Comparison of ENCODE assay signal across 31 cellular contexts in the genomic region with DNA sequence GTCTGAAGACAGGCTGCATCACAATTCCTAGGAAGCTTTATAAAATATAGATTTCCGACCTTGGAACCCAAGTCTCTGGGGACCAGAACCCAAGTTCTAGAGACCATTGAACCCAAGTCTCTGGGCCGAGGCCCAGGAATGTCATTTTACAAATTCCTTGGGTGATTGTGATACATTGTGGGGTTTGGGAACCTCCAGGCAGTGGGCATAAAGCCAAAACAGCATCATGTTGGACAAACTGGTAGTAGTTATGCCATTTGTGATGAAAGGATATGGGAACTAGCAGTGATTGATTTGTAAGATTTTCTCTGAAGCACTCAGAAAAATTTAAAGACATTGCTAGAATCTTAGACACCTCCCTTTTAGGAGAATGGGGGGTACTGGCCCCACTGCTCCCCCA.
A peak's percentile ranks its signal among the peaks of the same experiment; 100 is the strongest.
DNase-seq lines count a peak whose midpoint lies in the region; ATAC-seq, FAIRE-seq and TF ChIP-seq lines count a peak whose summit lies in the region.
"Had no signal": no experiment of that assay in that cellular context is flagged by ENCODE, and none has a peak within 500 bp of the region (broad histone marks: within the 10 kb centered on the region; RNA-seq: fewer than 3 reads in every experiment).

No MANE protein-coding gene starts in this region.

- 0 out of 2 replicates have a peak, but pooled peaks cover 8% of the 10 kb centered on the region for H3K36me3 Mint-ChIP-seq in HFFc6 (ENCODE audit: low read depth)

- peaks cover 42% of the 10 kb centered on the region for H3K4me1 Mint-ChIP-seq in HFFc6 (ENCODE audit: low read depth)

- no peak overlapping the region for H2AFZ ChIP-seq in ACC112 (ENCODE audit: low read length, unreplicated experiment)

- no peak for ATAC-seq in GM21723 (IDR thresholded peaks at IDR 0.05; ENCODE audit: unreplicated experiment)
- ATAC-seq in HG02870 (IDR thresholded peaks at IDR 0.05; ENCODE audit: unreplicated experiment), result no peak
- ATAC-seq in HG03378 (IDR thresholded peaks at IDR 0.05; ENCODE audit: unreplicated experiment), result no peak
- ATAC-seq: activated CD4-positive, alpha-beta T cell treated with anti-CD3 and anti-CD28 coated beads for 36 hours; HCT116; K562 had no signal

- no peak for TF ChIP-seq CTCF in HFFc6 (IDR thresholded peaks at IDR 0.05)
- TF ChIP-seq CTCF in astrocyte of the spinal cord (IDR thresholded peaks at IDR 0.05; ENCODE audit: low read depth, low read length), result no peak

- no peak for TF ChIP-seq POLR2A in H54 (IDR thresholded peaks at IDR 0.05; ENCODE audit: low read depth, low read length)

- H3K79me2 ChIP-seq in ACC112 (ENCODE audit: control insufficient read depth, insufficient read depth, low read length, unreplicated experiment), result no peaks in the 10 kb centered on the region

- no peaks in the 10 kb centered on the region for H3K36me3 ChIP-seq in ACC112 (ENCODE audit: insufficient read depth, low read length)
- H3K36me3 ChIP-seq: BLaER1, SJCRH30, uterus had no signal

- no peak overlapping the region for H3K4me3 ChIP-seq in ACC112 (ENCODE audit: low read depth, low read length)
- no peak overlapping the region for H3K4me3 ChIP-seq in astrocyte of the spinal cord (ENCODE audit: low read depth, low read length)
- H3K4me3 ChIP-seq: BLaER1, K562, SJCRH30, testis, uterus had no signal

- no peak for FAIRE-seq in H54 (lab: Jason Lieb, UNC)
- FAIRE-seq: A204.1, K562, TTC549 had no signal

- H3K27ac ChIP-seq in ACC112 (ENCODE audit: low read depth, low read length), result peak overlapping the region; percentile 86
- H3K27ac ChIP-seq: BLaER1, SJCRH30, testis, uterus had no signal

- peak overlapping the region; percentile 90 for H3K27ac Mint-ChIP-seq in HFFc6
- H3K27ac Mint-ChIP-seq: activated CD4-positive, alpha-beta T cell treated with anti-CD3 and anti-CD28 coated beads for 36 hours; dendritic cell treated with granulocyte-macrophage colony-stimulating factor and Interleukin-4, amounts not matched to agents 40 ng/mL and 50 ng/mL, for 4 days had no signal

- peaks cover 4% of the 10 kb centered on the region for H3K9me3 Mint-ChIP-seq in HFFc6

- peak overlapping the region; percentile 54 for H3K4me3 Mint-ChIP-seq in HFFc6
- H3K4me3 Mint-ChIP-seq: activated CD4-positive, alpha-beta T cell treated with anti-CD3 and anti-CD28 coated beads for 36 hours; dendritic cell treated with granulocyte-macrophage colony-stimulating factor and Interleukin-4, amounts not matched to agents 40 ng/mL and 50 ng/mL, for 4 days had no signal

- peak; percentile 33 for DNase-seq in HFFc6
- peak; percentile 39 for DNase-seq in astrocyte of the spinal cord (ENCODE audit: low read depth, low spot score)
- DNase-seq in iris pigment epithelial cell (ENCODE audit: low read depth), result peak; percentile 38
- no peak for DNase-seq in H54 (ENCODE audit: insufficient read length, low spot score)
- DNase-seq: activated CD4-positive, alpha-beta T cell treated with anti-CD3 and anti-CD28 coated beads for 36 hours; activated CD8-positive, alpha-beta memory T cell treated with anti-CD3 and anti-CD28 coated beads for 24 hours; activated naive CD4-positive, alpha-beta T cell; activated T-cell treated with anti-CD3 and anti-CD28 coated beads, Interleukin-2, amount 50 U/mL, for 1 hour; amygdala; Caco-2; caudate nucleus; DND-41; mesendoderm; NCI-H1436 treated with DMSO at 0.1 percent for 48 hours; NCI-H510A; SJCRH30; stimulated activated CD4-positive, alpha-beta T cell treated with anti-CD3 and anti-CD28 coated beads, Interleukin-12 subunit alpha, Interleukin-12 subunit beta, amount 100 ng/mL, for 4 hours; stimulated activated CD4-positive, alpha-beta T cell treated with anti-CD3 and anti-CD28 coated beads, Interleukin-4, amount 100 ng/mL, for 4 hours; stimulated activated naive CD4-positive, alpha-beta T cell; testis; uterus had no signal

- in situ Hi-C loops in astrocyte of the spinal cord (cut with HindIII; ENCODE audit: low sequenced_read_pairs), result no loop called here

- no peaks in the 10 kb centered on the region for H3K27me3 Mint-ChIP-seq in HFFc6 (ENCODE audit: insufficient read depth)
- H3K27me3 Mint-ChIP-seq: activated CD4-positive, alpha-beta T cell treated with anti-CD3 and anti-CD28 coated beads for 36 hours had no signal

- H3K27me3 ChIP-seq in ACC112 (ENCODE audit: insufficient read depth, low read length), result peaks cover 8% of the 10 kb centered on the region; the same call in 1 of the 2 replicates
- H3K27me3 ChIP-seq: BLaER1, SJCRH30, testis, uterus had no signal

- peaks cover 14% of the 10 kb centered on the region for H3K4me1 ChIP-seq in ACC112 (ENCODE audit: control insufficient read depth, insufficient read depth, low read length, unreplicated experiment)
- H3K4me1 ChIP-seq: Caco-2, SJCRH30, testis, uterus had no signal
